28 cellular contexts compared by ENCODE assay signal in genomic region chr16:49918257-49918656, GRCh38.
A peak's percentile ranks its signal among the peaks of the same experiment; 100 is the strongest.
DNase-seq lines count a peak whose midpoint lies in the region; ATAC-seq, FAIRE-seq and TF ChIP-seq lines count a peak whose summit lies in the region.
"Had no signal": no experiment of that assay in that cellular context is flagged by ENCODE, and none has a peak within 500 bp of the region (broad histone marks: within the 10 kb centered on the region; RNA-seq: fewer than 3 reads in every experiment).

No MANE protein-coding gene starts in this region.

- H3K4me1 ChIP-seq in Loucy (ENCODE audit: insufficient read depth, low read length, poor library complexity, severe bottlenecking) (no peaks in the 10 kb centered on the region), K562 (replicated peaks in 1 of 2; ENCODE audit: control insufficient read depth in 2 of 2, insufficient read depth in 2 of 2, low read length in 2 of 2) (peaks cover 0 to 2% of the 10 kb centered on the region in 2 experiments; a peak in 3 of 5 replicates), neural progenitor cell (peaks cover 6% of the 10 kb centered on the region), prostate gland (replicated peaks) (no peaks in the 10 kb centered on the region)
- H3K4me1 ChIP-seq: A549, stomach, tibial artery had no signal

- in situ Hi-C loops in K562 (cut with MboI): no loop called here

- H3K27me3 Mint-ChIP-seq in activated CD4-positive, alpha-beta T cell treated with anti-CD3 and anti-CD28 coated beads for 36 hours: no peaks in the 10 kb centered on the region
- no peaks in the 10 kb centered on the region for H3K27me3 Mint-ChIP-seq in activated CD4-positive, alpha-beta T cell treated with anti-CD3 and anti-CD28 coated beads, Interleukin-2, amount 10 ng/mL, durations not matched to agents 7 days and 5 days
- peaks cover 19% of the 10 kb centered on the region for H3K27me3 Mint-ChIP-seq in neural progenitor cell (ENCODE audit: insufficient read depth, low read depth)
- H3K27me3 Mint-ChIP-seq: activated CD4-positive, alpha-beta T cell treated with anti-CD3 and anti-CD28 coated beads, Interleukin-2, amount 10 ng/mL, durations not matched to agents 24 days and 14 days had no signal

- H3K79me2 ChIP-seq in Loucy (ENCODE audit: insufficient read depth, low read length): no peaks in the 10 kb centered on the region
- no peaks in the 10 kb centered on the region for H3K79me2 ChIP-seq in K562 (ENCODE audit: control insufficient read depth, insufficient read depth, low read length)
- H3K79me2 ChIP-seq in neural progenitor cell (ENCODE audit: low read depth): no peaks in the 10 kb centered on the region

- intact Hi-C loops in activated CD4-positive, alpha-beta T cell treated with anti-CD3 and anti-CD28 coated beads for 36 hours (cut with DNase I, micrococcal nuclease): no loop called here
- intact Hi-C loops in K562 (cut with micrococcal nuclease) (no loop called here), prostate gland (cut with DNase I) (no loop called here)

- H3K9me1 ChIP-seq in K562 (ENCODE audit: control insufficient read depth, insufficient read depth, low read length): no peaks in the 10 kb centered on the region

- CTCF ChIA-PET in activated CD4-positive, alpha-beta T cell treated with anti-CD3 and anti-CD28 coated beads for 36 hours (lab: Charles Lee): interaction anchor here (0.6 to 2.2 kb wide), 5 partner anchors 17 to 406 kb away, joined by 3 to 6 read pairs (median 5); no protein-coding TSS in a partner anchor
- CTCF ChIA-PET in activated CD4-positive, alpha-beta T cell treated with anti-CD3 and anti-CD28 coated beads, Interleukin-2, amount 10 ng/mL, durations not matched to agents 7 days and 5 days (lab: Charles Lee): interaction anchor here (1.2 kb wide), 1 partner anchor 21 kb away, joined by 3 read pairs; no protein-coding TSS in a partner anchor
- CTCF ChIA-PET in K562 (lab: Yijun Ruan, JAX; ENCODE audit: low intra/inter-chr PET ratio): no interaction called here

- no peak overlapping the region for H3K27ac Mint-ChIP-seq in activated CD4-positive, alpha-beta T cell treated with anti-CD3 and anti-CD28 coated beads for 36 hours
- no peak overlapping the region for H3K27ac Mint-ChIP-seq in activated CD4-positive, alpha-beta T cell treated with anti-CD3 and anti-CD28 coated beads, Interleukin-2, amount 10 ng/mL, durations not matched to agents 7 days and 5 days
- H3K27ac Mint-ChIP-seq in neural progenitor cell: peak overlapping the region; percentile 27
- H3K27ac Mint-ChIP-seq: activated CD4-positive, alpha-beta T cell treated with anti-CD3 and anti-CD28 coated beads, Interleukin-2, amount 10 ng/mL, durations not matched to agents 24 days and 14 days; activated T-cell treated with anti-CD3 and anti-CD28 coated beads, Interleukin-2, amount 50 U/mL, for 72 hours; brain; CD8-positive, alpha-beta T cell; nephron had no signal

- H3K4me3 ChIP-seq in Loucy (ENCODE audit: low read length, poor library complexity, severe bottlenecking) (no peak overlapping the region), K562 (no peak overlapping the region), neural progenitor cell (no peak overlapping the region), prostate gland (no peak overlapping the region)
- H3K4me3 ChIP-seq: A549, stomach, tibial artery had no signal

- no peak overlapping the region for H3K4me3 Mint-ChIP-seq in activated CD4-positive, alpha-beta T cell treated with anti-CD3 and anti-CD28 coated beads for 36 hours
- H3K4me3 Mint-ChIP-seq in activated CD4-positive, alpha-beta T cell treated with anti-CD3 and anti-CD28 coated beads, Interleukin-2, amount 10 ng/mL, durations not matched to agents 7 days and 5 days: no peak overlapping the region
- no peak overlapping the region for H3K4me3 Mint-ChIP-seq in neural progenitor cell
- H3K4me3 Mint-ChIP-seq: activated CD4-positive, alpha-beta T cell treated with anti-CD3 and anti-CD28 coated beads, Interleukin-2, amount 10 ng/mL, durations not matched to agents 24 days and 14 days; activated T-cell treated with anti-CD3 and anti-CD28 coated beads, Interleukin-2, amount 50 U/mL, for 72 hours; brain; CD8-positive, alpha-beta T cell; nephron had no signal

- H4K20me1 ChIP-seq in Loucy (ENCODE audit: insufficient read depth, low read length, poor library complexity, severe bottlenecking) (no peaks in the 10 kb centered on the region), K562 (replicated peaks; ENCODE audit: control insufficient read depth, insufficient read depth, low read length) (0 out of 2 replicates have a peak, but pooled peaks cover 4% of the 10 kb centered on the region), neural progenitor cell (ENCODE audit: low read depth) (no peaks in the 10 kb centered on the region)

- POLR2A ChIA-PET in activated CD4-positive, alpha-beta T cell treated with anti-CD3 and anti-CD28 coated beads for 36 hours (lab: Charles Lee): interaction anchor here (0.5 kb wide), 1 partner anchor 256 kb away, joined by 4 read pairs; no protein-coding TSS in a partner anchor
- POLR2A ChIA-PET in activated CD4-positive, alpha-beta T cell treated with anti-CD3 and anti-CD28 coated beads, Interleukin-2, amount 10 ng/mL, durations not matched to agents 7 days and 5 days (lab: Charles Lee): no interaction called here
- POLR2A ChIA-PET in K562 (lab: Yijun Ruan, JAX): no interaction called here

- TF ChIP-seq CTCF in Loucy (conservative IDR thresholded peaks at IDR 0.05; ENCODE audit: low read length): peak; percentile 28; the same call in 1 of the 2 replicates
- TF ChIP-seq CTCF in K562 (IDR thresholded peaks at IDR 0.05 in 2 of 3, conservative IDR thresholded peaks at IDR 0.05 in 1 of 3; ENCODE audit: insufficient read depth in 2 of 3, low read depth in 1 of 3, low read length in 3 of 3): peak; percentile 10 to 43 (median 21); a peak in 3 of 6 replicates
- TF ChIP-seq CTCF in neural progenitor cell (IDR thresholded peaks at IDR 0.05): no peak
- TF ChIP-seq CTCF in prostate gland (IDR thresholded peaks at IDR 0.05): no peak

- H3K4me2 ChIP-seq in Loucy (ENCODE audit: low read depth, low read length, poor library complexity, severe bottlenecking): no peak overlapping the region
- H3K4me2 ChIP-seq in K562 (ENCODE audit: insufficient read depth, low read length): no peak overlapping the region
- H3K4me2 ChIP-seq in neural progenitor cell: no peak overlapping the region
- H3K4me2 ChIP-seq: A549 had no signal

- WGBS in K562 (ENCODE audit: insufficient coverage, low coverage, missing lambda C conversion rate): 7% methylated on average over 8 of the region's 8 CpGs
- WGBS in prostate gland: 92% methylated on average over 8 of the region's 8 CpGs

- H3K36me3 ChIP-seq in Loucy (ENCODE audit: insufficient read depth, low read length) (no peaks in the 10 kb centered on the region), K562 (ENCODE audit: control insufficient read depth, insufficient read depth, low read length) (no peaks in the 10 kb centered on the region), neural progenitor cell (no peaks in the 10 kb centered on the region), prostate gland (no peaks in the 10 kb centered on the region)
- H3K36me3 ChIP-seq: stomach, tibial artery had no signal

- H2AFZ ChIP-seq in Loucy (ENCODE audit: low read length): no peak overlapping the region
- no peak overlapping the region for H2AFZ ChIP-seq in K562 (ENCODE audit: low read depth, low read length)
- H2AFZ ChIP-seq in neural progenitor cell (replicated peaks): no peak overlapping the region

- TF ChIP-seq POLR2A in K562 (conservative IDR thresholded peaks at IDR 0.05): no peak
- no peak for TF ChIP-seq POLR2A in prostate gland (IDR thresholded peaks at IDR 0.05)

- ATAC-seq in activated CD4-positive, alpha-beta T cell treated with anti-CD3 and anti-CD28 coated beads for 36 hours: peak; percentile 36
- ATAC-seq in K562 (peak; percentile 72), GM18502 (IDR thresholded peaks at IDR 0.05; ENCODE audit: poor library complexity, unreplicated experiment) (no peak)
- ATAC-seq: activated T-cell treated with anti-CD3 and anti-CD28 coated beads, Interleukin-2, amount 50 U/mL, for 72 hours; CD8-positive, alpha-beta T cell; Panc1 had no signal

- no peaks in the 10 kb centered on the region for H3K9me2 ChIP-seq in Loucy (replicated peaks; ENCODE audit: low read depth, low read length)

- H3K9me3 ChIP-seq in Loucy (ENCODE audit: insufficient read depth, low read depth, low read length) (no peaks in the 10 kb centered on the region), K562 (replicated peaks; ENCODE audit: control insufficient read depth, insufficient read depth, low read depth, low read length) (no peaks in the 10 kb centered on the region), neural progenitor cell (ENCODE audit: low read depth) (no peaks in the 10 kb centered on the region), prostate gland (no peaks in the 10 kb centered on the region)
- H3K9me3 ChIP-seq: A549, stomach, tibial artery had no signal

- H3K27me3 ChIP-seq in Loucy (ENCODE audit: insufficient read depth, low read length, poor library complexity, severe bottlenecking): no peaks in the 10 kb centered on the region
- H3K27me3 ChIP-seq in K562 (ENCODE audit: control insufficient read depth in 2 of 2, insufficient read depth in 2 of 2, low read length in 2 of 2): peaks cover 0 to 15% of the 10 kb centered on the region in 2 experiments; a peak in 2 of 5 replicates
- no peaks in the 10 kb centered on the region for H3K27me3 ChIP-seq in neural progenitor cell
- H3K27me3 ChIP-seq in prostate gland (replicated peaks; ENCODE audit: insufficient read depth): no peaks in the 10 kb centered on the region

- TF ChIP-seq RAD21 in K562 (CRISPR knock-in tag; conservative IDR thresholded peaks at IDR 0.05 in 1 of 2, IDR thresholded peaks at IDR 0.05 in 1 of 2): no peak

- H3F3A ChIP-seq in Loucy (ENCODE audit: low read depth): no peaks in the 10 kb centered on the region
- no peaks in the 10 kb centered on the region for H3F3A ChIP-seq in neural progenitor cell (ENCODE audit: low read depth)

- peak; percentile 6 for FAIRE-seq in K562 (lab: Jason Lieb, UNC)
- FAIRE-seq: A549, HTR-8/SVneo, kidney, small intestine had no signal

- H3K27ac ChIP-seq in K562 (ENCODE audit: extremely low read depth, low read depth, low read length) (no peak overlapping the region), neural progenitor cell (no peak overlapping the region), prostate gland (no peak overlapping the region)
- H3K27ac ChIP-seq: A549, stomach, tibial artery had no signal

- no peak for TF ChIP-seq EP300 in K562 (IDR thresholded peaks at IDR 0.05; ENCODE audit: low read length)

- BruUV-seq in K562 (replicated peaks; lab: Mats Ljungman, UMichigan): no TSS peak

- no peaks in the 10 kb centered on the region for H3K4me1 Mint-ChIP-seq in activated CD4-positive, alpha-beta T cell treated with anti-CD3 and anti-CD28 coated beads for 36 hours
- H3K4me1 Mint-ChIP-seq in activated CD4-positive, alpha-beta T cell treated with anti-CD3 and anti-CD28 coated beads, Interleukin-2, amount 10 ng/mL, durations not matched to agents 7 days and 5 days: no peaks in the 10 kb centered on the region
- H3K4me1 Mint-ChIP-seq in neural progenitor cell: peaks cover 12% of the 10 kb centered on the region
- H3K4me1 Mint-ChIP-seq: activated CD4-positive, alpha-beta T cell treated with anti-CD3 and anti-CD28 coated beads, Interleukin-2, amount 10 ng/mL, durations not matched to agents 24 days and 14 days; nephron had no signal

- DNase-seq in activated CD4-positive, alpha-beta T cell treated with anti-CD3 and anti-CD28 coated beads for 36 hours: peak; percentile 16
- DNase-seq in activated CD4-positive, alpha-beta T cell treated with anti-CD3 and anti-CD28 coated beads, Interleukin-2, amount 10 ng/mL, durations not matched to agents 7 days and 5 days: no peak
- DNase-seq in K562 (ENCODE audit: extremely low read depth in 1 of 4, low spot score in 3 of 4) (peak; percentile 8 to 58 (median 46)), neural progenitor cell (ENCODE audit: low spot score) (no peak), prostate gland (ENCODE audit: low spot score) (no peak), amygdala (lab: John Stamatoyannopoulos, UW) (no peak)
- DNase-seq: activated CD4-positive, alpha-beta T cell treated with anti-CD3 and anti-CD28 coated beads, Interleukin-2, amount 10 ng/mL, durations not matched to agents 24 days and 14 days; activated naive CD4-positive, alpha-beta T cell treated with Interleukin-2 at 50 U/mL for 16 hours; activated T-cell treated with anti-CD3 and anti-CD28 coated beads, Interleukin-2, amount 50 U/mL, for 72 hours; CD8-positive, alpha-beta T cell; cerebellar nuclear complex; hypothalamus; KG1; kidney; NCI-H1436 treated with DMSO at 0.1 percent for 48 hours; NK-92 treated with Interleukin-12 subunit alpha and Interleukin-12 subunit beta, amount 100 ng/mL, for 24 hours; retina; small intestine; stimulated activated CD8-positive, alpha-beta memory T cell treated with anti-CD3 and anti-CD28 coated beads, Interleukin-4, amount 100 ng/mL, for 48 hours; stomach; tibial artery had no signal

- no peaks in the 10 kb centered on the region for H3K36me3 Mint-ChIP-seq in activated CD4-positive, alpha-beta T cell treated with anti-CD3 and anti-CD28 coated beads for 36 hours (ENCODE audit: low read depth)
- H3K36me3 Mint-ChIP-seq in activated CD4-positive, alpha-beta T cell treated with anti-CD3 and anti-CD28 coated beads, Interleukin-2, amount 10 ng/mL, durations not matched to agents 7 days and 5 days (ENCODE audit: low read depth): no peaks in the 10 kb centered on the region
- no peaks in the 10 kb centered on the region for H3K36me3 Mint-ChIP-seq in neural progenitor cell
- H3K36me3 Mint-ChIP-seq: brain; CD8-positive, alpha-beta T cell had no signal

- H3K9me3 Mint-ChIP-seq in activated CD4-positive, alpha-beta T cell treated with anti-CD3 and anti-CD28 coated beads for 36 hours (ENCODE audit: low read depth): no peaks in the 10 kb centered on the region
- no peaks in the 10 kb centered on the region for H3K9me3 Mint-ChIP-seq in activated CD4-positive, alpha-beta T cell treated with anti-CD3 and anti-CD28 coated beads, Interleukin-2, amount 10 ng/mL, durations not matched to agents 7 days and 5 days
- no peaks in the 10 kb centered on the region for H3K9me3 Mint-ChIP-seq in neural progenitor cell
- H3K9me3 Mint-ChIP-seq: activated CD4-positive, alpha-beta T cell treated with anti-CD3 and anti-CD28 coated beads, Interleukin-2, amount 10 ng/mL, durations not matched to agents 24 days and 14 days; activated T-cell treated with anti-CD3 and anti-CD28 coated beads, Interleukin-2, amount 50 U/mL, for 72 hours; CD8-positive, alpha-beta T cell; nephron had no signal

- H3K9ac ChIP-seq in Loucy (ENCODE audit: low read depth, low read length, poor library complexity, severe bottlenecking): no peak overlapping the region
- H3K9ac ChIP-seq in K562 (ENCODE audit: insufficient read depth in 1 of 2, low read depth in 2 of 2, low read length in 2 of 2): no peak overlapping the region
- no peak overlapping the region for H3K9ac ChIP-seq in neural progenitor cell

Comparison
In these comparisons a context has a peak if more than half of its experiments do, and no peak if none do; other contexts are left out.
1. DNase-seq: peak in activated CD4-positive, alpha-beta T cell treated with anti-CD3 and anti-CD28 coated beads for 36 hours (single experiment) and K562 (4 of 4); none in activated CD4-positive, alpha-beta T cell treated with anti-CD3 and anti-CD28 coated beads, Interleukin-2, amount 10 ng/mL, durations not matched to agents 7 days and 5 days (single experiment), neural progenitor cell (single experiment), prostate gland (single experiment) and amygdala (0 of 56).
2. CTCF ChIP-seq: peak in Loucy (single experiment) and K562 (3 of 3); none in neural progenitor cell (single experiment) and prostate gland (0 of 4).